26 cellular contexts compared by ENCODE assay signal in the genomic region with DNA sequence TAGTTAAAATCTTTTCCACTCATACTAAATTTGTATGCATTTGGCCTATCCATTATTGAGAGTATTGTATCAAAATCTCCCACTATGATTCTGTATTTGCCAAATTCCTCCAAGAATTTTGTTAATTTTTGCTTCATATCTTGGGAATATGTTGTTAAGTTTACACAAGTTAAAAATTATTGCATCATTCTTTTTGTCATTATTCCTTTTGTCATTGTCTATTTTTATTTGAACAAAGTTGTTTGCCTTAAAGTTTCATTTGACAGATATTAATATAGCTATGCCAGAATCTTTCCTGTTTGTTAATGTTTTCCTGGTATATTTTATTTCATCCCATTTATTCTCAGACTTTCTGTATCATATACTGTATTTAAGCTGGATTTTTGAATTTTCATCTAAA. TPM values are rescaled to one million over a fixed set of nuclear protein-coding genes. Genes with fewer than 3 reads are reported as not detected.
DNase-seq lines count a peak whose midpoint lies in the region; ATAC-seq, FAIRE-seq and TF ChIP-seq lines count a peak whose summit lies in the region.
"Had no signal": no experiment of that assay in that cellular context is flagged by ENCODE, and none has a peak within 500 bp of the region (broad histone marks: within the 10 kb centered on the region; RNA-seq: fewer than 3 reads in every experiment).

No MANE protein-coding gene starts in this region.

- no peak overlapping the region for H3K9ac ChIP-seq in IMR-90 (ENCODE audit: low read depth, low read length)
- no peak overlapping the region for H3K9ac ChIP-seq in K562 (ENCODE audit: insufficient read depth in 1 of 2, low read depth in 2 of 2, low read length in 2 of 2)
- H3K9ac ChIP-seq: BLaER1 had no signal

- no peak overlapping the region for H2AK9ac ChIP-seq in IMR-90 (replicated peaks; ENCODE audit: low read depth, low read length, poor library complexity)

- no peak overlapping the region for H2BK20ac ChIP-seq in IMR-90 (ENCODE audit: low read depth, low read length)

- no peak overlapping the region for H2AK5ac ChIP-seq in IMR-90 (ENCODE audit: low read depth, low read length)

- H3K23ac ChIP-seq in IMR-90 (ENCODE audit: low read depth, low read length) = no peak overlapping the region

- intact Hi-C loops in IMR-90 (cut with micrococcal nuclease) (no loop called here), K562 (cut with micrococcal nuclease) (no loop called here)

- H3K36me3 ChIP-seq in IMR-90 (ENCODE audit: control insufficient read depth, insufficient read depth, low read length) (no peaks in the 10 kb centered on the region), K562 (ENCODE audit: control insufficient read depth, insufficient read depth, low read length) (no peaks in the 10 kb centered on the region)
- H3K36me3 ChIP-seq: BE2C, BLaER1 had no signal

- H3K4me1 ChIP-seq in IMR-90 (ENCODE audit: control insufficient read depth, insufficient read depth, low read length) (no peaks in the 10 kb centered on the region), K562 (replicated peaks in 1 of 2; ENCODE audit: control insufficient read depth in 2 of 2, insufficient read depth in 2 of 2, low read length in 2 of 2) (no peaks in the 10 kb centered on the region)
- H3K4me1 ChIP-seq: BE2C, BLaER1 had no signal

- H4K91ac ChIP-seq in IMR-90 (ENCODE audit: insufficient read depth, low read depth, low read length) = no peak overlapping the region

- no peaks in the 10 kb centered on the region for H4K20me1 ChIP-seq in IMR-90 (ENCODE audit: insufficient read depth, low read length)
- no peaks in the 10 kb centered on the region for H4K20me1 ChIP-seq in K562 (replicated peaks; ENCODE audit: control insufficient read depth, insufficient read depth, low read length)
- H4K20me1 ChIP-seq: BLaER1 had no signal

- no peak for ATAC-seq in IMR-90 (ENCODE audit: low read depth)
- no peak for ATAC-seq in K562
- ATAC-seq in GM18511 (IDR thresholded peaks at IDR 0.05; ENCODE audit: unreplicated experiment) = no peak
- no peak for ATAC-seq in GM18505 (IDR thresholded peaks at IDR 0.05; ENCODE audit: unreplicated experiment)
- ATAC-seq: GM12878 had no signal

- H3K79me2 ChIP-seq in K562 (ENCODE audit: control insufficient read depth, insufficient read depth, low read length) = no peaks in the 10 kb centered on the region

- in situ Hi-C loops in IMR-90 (cut with MboI; ENCODE audit: low sequenced_read_pairs) = no loop called here
- in situ Hi-C loops in K562 (cut with MboI) = no loop called here

- DNase-seq in IMR-90 = no peak
- no peak for DNase-seq in K562 (ENCODE audit: extremely low read depth in 1 of 4, low spot score in 3 of 4)
- DNase-seq in HT-29 (ENCODE audit: low spot score) = no peak
- DNase-seq: 8988T; ACHN; BE2C; C1 segment of cervical spinal cord; CD4-positive, alpha-beta memory T cell; CD4-positive, CD25-positive, alpha-beta regulatory T cell; CD8-positive, alpha-beta memory T cell; COR-L47; DMS153; DMS53; DMS79; DND-41; EL; GDM1 had no signal

- no peak overlapping the region for H3K4me3 ChIP-seq in IMR-90 (ENCODE audit: insufficient read depth, low read depth, low read length)
- no peak overlapping the region for H3K4me3 ChIP-seq in K562
- H3K4me3 ChIP-seq: BLaER1, GM12878 had no signal

- H3K14ac ChIP-seq in IMR-90 (replicated peaks; ENCODE audit: low read depth, low read length) = no peak overlapping the region

- H3K27me3 ChIP-seq in IMR-90 (ENCODE audit: control insufficient read depth, insufficient read depth, low read length) (no peaks in the 10 kb centered on the region), K562 (ENCODE audit: control insufficient read depth in 2 of 2, insufficient read depth in 2 of 2, low read length in 2 of 2) (no peaks in the 10 kb centered on the region)
- H3K27me3 ChIP-seq: BE2C, BLaER1 had no signal

- no peak overlapping the region for H3K4me2 ChIP-seq in IMR-90 (ENCODE audit: low read depth, low read length)
- no peak overlapping the region for H3K4me2 ChIP-seq in K562 (ENCODE audit: insufficient read depth, low read length)
- H3K4me2 ChIP-seq: BLaER1 had no signal

- no peak overlapping the region for H2BK120ac ChIP-seq in IMR-90 (ENCODE audit: low read depth, low read length)

- POLR2A ChIA-PET in IMR-90 (lab: Charles Lee; ENCODE audit: unreplicated experiment) (no interaction called here), K562 (lab: Yijun Ruan, JAX) (no interaction called here)

- TF ChIP-seq CTCF in IMR-90 (conservative IDR thresholded peaks at IDR 0.05; ENCODE audit: low read depth, low read length) (no peak), K562 (IDR thresholded peaks at IDR 0.05 in 2 of 3, conservative IDR thresholded peaks at IDR 0.05 in 1 of 3; ENCODE audit: insufficient read depth in 2 of 3, low read depth in 1 of 3, low read length in 3 of 3) (no peak)

- no peaks in the 10 kb centered on the region for H3K9me3 ChIP-seq in IMR-90 (ENCODE audit: control insufficient read depth, insufficient read depth, low read length)
- no peaks in the 10 kb centered on the region for H3K9me3 ChIP-seq in K562 (replicated peaks; ENCODE audit: control insufficient read depth, insufficient read depth, low read depth, low read length)
- H3K9me3 ChIP-seq: BE2C, BLaER1 had no signal

- H3K27ac ChIP-seq in IMR-90 (ENCODE audit: insufficient read depth, low read length) = no peak overlapping the region
- H3K27ac ChIP-seq in K562 (ENCODE audit: extremely low read depth, low read depth, low read length) = no peak overlapping the region
- H3K27ac ChIP-seq: BLaER1 had no signal

- H3K4ac ChIP-seq in IMR-90 (ENCODE audit: low read depth, low read length) = no peak overlapping the region

- H2BK5ac ChIP-seq in IMR-90 (ENCODE audit: low read depth, low read length, poor library complexity, severe bottlenecking) = no peak overlapping the region

- CTCF ChIA-PET in IMR-90 (lab: Yijun Ruan, JAX) (no interaction called here), K562 (lab: Yijun Ruan, JAX; ENCODE audit: low intra/inter-chr PET ratio) (no interaction called here)

- no peak overlapping the region for H3K18ac ChIP-seq in IMR-90 (ENCODE audit: low read depth, low read length)

- BruUV-seq in IMR-90 (replicated peaks; lab: Mats Ljungman, UMichigan) (no TSS peak), K562 (replicated peaks; lab: Mats Ljungman, UMichigan) (no TSS peak)

- TF ChIP-seq RAD21 in IMR-90 (IDR thresholded peaks at IDR 0.05; ENCODE audit: low read length) (no peak), K562 (CRISPR knock-in tag; conservative IDR thresholded peaks at IDR 0.05 in 1 of 2, IDR thresholded peaks at IDR 0.05 in 1 of 2) (no peak)

- H2AFZ ChIP-seq in IMR-90 (replicated peaks; ENCODE audit: low read length, poor library complexity) (no peak overlapping the region), K562 (ENCODE audit: low read depth, low read length) (no peak overlapping the region)

- no peak for TF ChIP-seq EP300 in K562 (IDR thresholded peaks at IDR 0.05; ENCODE audit: low read length)

- TF ChIP-seq POLR2A in IMR-90 (IDR thresholded peaks at IDR 0.05; ENCODE audit: low read depth, low read length) (no peak), K562 (conservative IDR thresholded peaks at IDR 0.05) (no peak), GM18505 (IDR thresholded peaks at IDR 0.05; ENCODE audit: borderline replicate concordance, extremely low read depth, insufficient read depth, insufficient read length) (no peak)

- H3K9me1 ChIP-seq in IMR-90 (ENCODE audit: insufficient read depth, low read length) (no peaks in the 10 kb centered on the region), K562 (ENCODE audit: control insufficient read depth, insufficient read depth, low read length) (no peaks in the 10 kb centered on the region)

- H3K79me1 ChIP-seq in IMR-90 (ENCODE audit: low read depth in 1 of 2, low read length in 2 of 2) = no peaks in the 10 kb centered on the region

- FAIRE-seq in K562 (lab: Jason Lieb, UNC) = no peak
- FAIRE-seq: A204.1, GM12878, GM12892 had no signal

- H4K5ac ChIP-seq in IMR-90 (ENCODE audit: low read depth, low read length) = no peak overlapping the region

- no peak overlapping the region for H2BK15ac ChIP-seq in IMR-90 (ENCODE audit: low read depth, low read length)

- dilution Hi-C loops in IMR-90 (cut with HindIII; ENCODE audit: low sequenced_read_pairs, unreplicated experiment) = no loop called here

- no peak overlapping the region for H3K56ac ChIP-seq in IMR-90 (ENCODE audit: extremely low read depth, insufficient read depth, low read length)

- no peak overlapping the region for H4K8ac ChIP-seq in IMR-90 (ENCODE audit: low read depth in 2 of 2, low read length in 2 of 2)

TF ChIP-seq in IMR-90, 13 proteins besides CTCF, POLR2A, EP300 and RAD21:
- TF ChIP-seq CEBPB (IDR thresholded peaks at IDR 0.05; ENCODE audit: low read depth, low read length) (peak; percentile 41; the same call in 1 of the 2 replicates), NFE2L2 (IDR thresholded peaks at IDR 0.05; ENCODE audit: low read depth, low read length) (no peak), SMC3 (IDR thresholded peaks at IDR 0.05; ENCODE audit: low read depth, low read length) (no peak)

TF ChIP-seq in K562, 482 proteins besides CTCF, POLR2A, EP300 and RAD21 (continues in another document):
- TF ChIP-seq CEBPG (CRISPR knock-in tag; IDR thresholded peaks at IDR 0.05) = no peak
- peak; percentile 29 to 82; a peak in 3 of 4 replicates for TF ChIP-seq CEBPG (tag; conservative IDR thresholded peaks at IDR 0.05 in 1 of 2, IDR thresholded peaks at IDR 0.05 in 1 of 2)

RNA-seq across cellular contexts. Expression of a gene that starts 41.3 kb away (rescaled TPM):
- not detected in 2 replicates for total RNA-seq in IMR-90 (2012; rRNA removed)
- polyA plus RNA-seq in IMR-90 (2012; rRNA removed) = not detected in 2 replicates
- not detected in 2 replicates for polyA plus RNA-seq in IMR-90 (2012; cell fraction: cytosol; rRNA removed)
- polyA plus RNA-seq in IMR-90 (2012; cell fraction: nucleus; rRNA removed; ENCODE audit: low replicate concordance) = not detected in 2 replicates
- total RNA-seq in K562 (2011; cell fraction: chromatin; rRNA removed; ENCODE audit: low replicate concordance) = not detected in 2 replicates
- total RNA-seq in K562 (2011; cell fraction: nucleolus; rRNA removed) = not detected in 2 replicates
- not detected in 2 replicates for total RNA-seq in K562 (2011; cell fraction: nucleoplasm; rRNA removed)
- total RNA-seq in K562 (2014; rRNA removed) = not detected in 2 replicates
- total RNA-seq in K562 (2014; rRNA removed; fragmentation: Illumina TruSeq; extraction: Trizol) = not detected in 2 replicates
- total RNA-seq in K562 (2015; rRNA removed; fragmentation: Illumina TruSeq; extraction: Trizol) = not detected in 2 replicates
- not detected in 2 replicates for total RNA-seq in K562 (2021)
- polyA plus RNA-seq in K562 (2011; rRNA removed) = not detected in 2 replicates
- not detected in 2 replicates for polyA plus RNA-seq in K562 (2011; cell fraction: cytosol; rRNA removed)
- not detected in 2 replicates for polyA plus RNA-seq in K562 (2011; cell fraction: nucleus; rRNA removed)
- polyA plus RNA-seq in K562 (2012) = not detected in 2 replicates
- not detected in 2 replicates for polyA plus RNA-seq in K562 (2014; fragmentation: Illumina TruSeq; extraction: Trizol)
- not detected for polyA plus RNA-seq in K562 (2014; fragmentation: Nextera tagmentation; extraction: Ambion mirVana)
- not detected in 2 replicates for polyA plus RNA-seq in K562 (2014; rRNA removed)
- not detected in 2 replicates for polyA minus RNA-seq in K562 (2011; rRNA and poly(A)+ RNA removed)
- polyA minus RNA-seq in K562 (2011; cell fraction: cytosol; rRNA and poly(A)+ RNA removed) = not detected in 2 replicates
- not detected in 2 replicates for polyA minus RNA-seq in K562 (2011; cell fraction: nucleus; rRNA and poly(A)+ RNA removed)
- not detected in 2 replicates for total RNA-seq in HT-29 (2014; rRNA removed; shearing (Covaris generic))
- total RNA-seq: CD4-positive, alpha-beta memory T cell; CD4-positive, CD25-positive, alpha-beta regulatory T cell; CD8-positive, alpha-beta memory T cell; Daoy; G401; GM12878 had no signal
- polyA plus RNA-seq: AG04450; CD4-positive, alpha-beta memory T cell; CD4-positive, CD25-positive, alpha-beta regulatory T cell; CD8-positive, alpha-beta memory T cell; GM12878 had no signal
